Comparison of ENCODE assay signal across 16 cellular contexts in the genomic region with DNA sequence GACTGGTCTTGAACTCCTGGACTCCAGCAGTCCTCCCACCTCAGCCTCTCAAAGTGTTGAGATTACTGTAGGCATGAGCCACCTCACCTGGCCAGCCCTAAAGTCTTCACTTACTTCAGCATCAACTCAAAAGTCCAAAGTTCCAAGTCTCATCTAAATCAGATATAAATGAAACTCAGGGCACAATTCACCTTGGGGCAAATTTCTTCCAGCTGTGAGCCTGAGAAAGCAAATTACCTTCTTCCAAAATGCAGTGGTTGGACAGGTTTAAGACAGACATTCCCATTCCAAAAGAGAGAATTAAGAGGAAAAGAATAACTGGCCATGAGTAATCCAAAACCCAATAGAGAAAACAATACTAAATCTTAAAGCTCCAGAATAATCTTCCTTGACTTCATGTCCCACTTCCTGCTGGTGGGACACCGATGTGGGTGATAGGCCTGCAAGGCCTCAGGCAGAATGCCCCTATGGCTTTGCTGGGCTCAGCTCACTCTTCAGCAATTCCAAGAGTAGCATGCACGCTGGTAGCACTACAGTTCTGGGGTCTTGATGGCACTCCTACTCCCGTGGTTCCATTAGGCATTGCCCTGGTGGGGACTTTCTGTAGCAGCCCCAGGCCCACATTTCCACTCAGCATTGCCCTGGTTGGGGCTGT.
"Had no signal": no experiment of that assay in that cellular context is flagged by ENCODE, and none has a peak within 500 bp of the region (broad histone marks: within the 10 kb centered on the region; RNA-seq: fewer than 3 reads in every experiment).

No MANE protein-coding gene starts in this region.

- DNase-seq: left ventricle myocardium inferior; mesendoderm; midbrain; mucosa of descending colon; naive thymus-derived CD4-positive, alpha-beta T cell; ovary; spleen; stimulated activated CD4-positive, alpha-beta T cell treated with anti-CD3 and anti-CD28 coated beads, Interleukin-4, amount 100 ng/mL, for 24 hours; stimulated activated naive CD4-positive, alpha-beta T cell; tibial artery had no signal

- H3K27ac Mint-ChIP-seq: naive thymus-derived CD4-positive, alpha-beta T cell; natural killer cell treated with Interleukin-12 subunit alpha and Interleukin-12 subunit beta and Interleukin-15 and Interleukin-18, amount 100 ng/mL, for 72 hours; progenitor cell of endocrine pancreas; stimulated activated effector memory CD8-positive, alpha-beta T cell treated with anti-CD3 and anti-CD28 coated beads, Interleukin-12 subunit alpha, Interleukin-12 subunit beta, amount 100 ng/mL, for 72 hours; stimulated activated naive CD8-positive, alpha-beta T cell treated with anti-CD3 and anti-CD28 coated beads, Interleukin-15, Interleukin-2, amounts not matched to agents 100 ng/mL and 50 ng/mL, for 24 hours; type B pancreatic cell had no signal

- H3K9me3 Mint-ChIP-seq: natural killer cell treated with Interleukin-12 subunit alpha and Interleukin-12 subunit beta and Interleukin-15 and Interleukin-18, amount 100 ng/mL, for 72 hours; stimulated activated effector memory CD8-positive, alpha-beta T cell treated with anti-CD3 and anti-CD28 coated beads, Interleukin-12 subunit alpha, Interleukin-12 subunit beta, amount 100 ng/mL, for 72 hours; stimulated activated naive CD8-positive, alpha-beta T cell treated with anti-CD3 and anti-CD28 coated beads, Interleukin-15, Interleukin-2, amounts not matched to agents 100 ng/mL and 50 ng/mL, for 24 hours; type B pancreatic cell had no signal

- H3K36me3 Mint-ChIP-seq: naive thymus-derived CD4-positive, alpha-beta T cell; natural killer cell treated with Interleukin-12 subunit alpha and Interleukin-12 subunit beta and Interleukin-15 and Interleukin-18, amount 100 ng/mL, for 72 hours; stimulated activated effector memory CD8-positive, alpha-beta T cell treated with anti-CD3 and anti-CD28 coated beads, Interleukin-12 subunit alpha, Interleukin-12 subunit beta, amount 100 ng/mL, for 72 hours; type B pancreatic cell had no signal

- H3K4me3 Mint-ChIP-seq: naive thymus-derived CD4-positive, alpha-beta T cell; natural killer cell treated with Interleukin-12 subunit alpha and Interleukin-12 subunit beta and Interleukin-15 and Interleukin-18, amount 100 ng/mL, for 72 hours; stimulated activated effector memory CD8-positive, alpha-beta T cell treated with anti-CD3 and anti-CD28 coated beads, Interleukin-12 subunit alpha, Interleukin-12 subunit beta, amount 100 ng/mL, for 72 hours; stimulated activated naive CD8-positive, alpha-beta T cell treated with anti-CD3 and anti-CD28 coated beads, Interleukin-15, Interleukin-2, amounts not matched to agents 100 ng/mL and 50 ng/mL, for 24 hours; type B pancreatic cell had no signal

- ATAC-seq: mucosa of descending colon; naive thymus-derived CD4-positive, alpha-beta T cell; right lobe of liver; stimulated activated effector memory CD8-positive, alpha-beta T cell treated with anti-CD3 and anti-CD28 coated beads, Interleukin-12 subunit alpha, Interleukin-12 subunit beta, amount 100 ng/mL, for 72 hours had no signal

- H3K27me3 Mint-ChIP-seq: naive thymus-derived CD4-positive, alpha-beta T cell; progenitor cell of endocrine pancreas; stimulated activated naive CD8-positive, alpha-beta T cell treated with anti-CD3 and anti-CD28 coated beads, Interleukin-15, Interleukin-2, amounts not matched to agents 100 ng/mL and 50 ng/mL, for 24 hours; type B pancreatic cell had no signal

- H3K4me1 Mint-ChIP-seq: naive thymus-derived CD4-positive, alpha-beta T cell; stimulated activated effector memory CD8-positive, alpha-beta T cell treated with anti-CD3 and anti-CD28 coated beads, Interleukin-12 subunit alpha, Interleukin-12 subunit beta, amount 100 ng/mL, for 72 hours had no signal
